ENCODE assay signal across 7 cellular contexts in genomic region chr5:176194238-176195083, GRCh38. TPM values are rescaled to one million over a fixed set of nuclear protein-coding genes. Genes with fewer than 3 reads are reported as not detected.
DNase-seq lines count a peak whose midpoint lies in the region; ATAC-seq, FAIRE-seq and TF ChIP-seq lines count a peak whose summit lies in the region.
"Not testable (repeated sequence)": the region's sequence is repeated elsewhere in the genome, so short reads cannot be mapped to it uniquely, and the experiment has no call there.

No MANE protein-coding gene starts in this region.

- H3K9me2 ChIP-seq in PC-3 (replicated peaks; ENCODE audit: low read length), result not testable (repeated sequence)

- H3K4me1 ChIP-seq in PC-3 (ENCODE audit: insufficient read depth, low read length); small intestine (ENCODE audit: control insufficient read depth in 2 of 2, insufficient read depth in 1 of 2, low read depth in 1 of 2, low read length in 1 of 2): not testable (repeated sequence)

- H3K27me3 ChIP-seq in PC-3 (ENCODE audit: low read length); small intestine (ENCODE audit: control insufficient read depth in 2 of 2, insufficient read depth in 2 of 2, low read length in 2 of 2): not testable (repeated sequence)

- TF ChIP-seq CTCF in GM12865 (IDR thresholded peaks at IDR 0.05; ENCODE audit: insufficient read depth, low read depth, low read length, missing control alignments); PC-3 (conservative IDR thresholded peaks at IDR 0.05; ENCODE audit: low read depth, low read length): not testable (repeated sequence)

- not testable (repeated sequence) for H3K36me3 Mint-ChIP-seq in activated T-cell treated with anti-CD3 and anti-CD28 coated beads, Interleukin-2, amount 50 U/mL, for 72 hours (ENCODE audit: insufficient read depth in 2 of 2); memory B cell

- not testable (repeated sequence) for H3K9ac ChIP-seq in PC-3 (ENCODE audit: low read length)

- not testable (repeated sequence) for H3K27ac Mint-ChIP-seq in activated T-cell treated with anti-CD3 and anti-CD28 coated beads, Interleukin-2, amount 50 U/mL, for 72 hours; memory B cell

- H3K27me3 Mint-ChIP-seq in activated T-cell treated with anti-CD3 and anti-CD28 coated beads, Interleukin-2, amount 50 U/mL, for 72 hours (ENCODE audit: low read depth), result peaks cover 14% of the 10 kb centered on the region
- not testable (repeated sequence) for H3K27me3 Mint-ChIP-seq in memory B cell

- H3F3A ChIP-seq in PC-3 (ENCODE audit: low read length, unreplicated experiment), result not testable (repeated sequence)

- BruUV-seq in PC-3 (replicated peaks; lab: Mats Ljungman, UMichigan), result not testable (repeated sequence)

- CTCF ChIA-PET in PC-3 (lab: Charles Lee), result not testable (repeated sequence)

- H2AFZ ChIP-seq in PC-3 (ENCODE audit: low read length), result 0 out of 2 replicates have a peak overlapping the region, but pooled peaks have one; percentile 38

- H3K4me3 ChIP-seq in GM12865 (ENCODE audit: low read depth, low read length) (peak overlapping the region; percentile 21; the same call in 1 of the 2 replicates), PC-3 (ENCODE audit: low read length) (peak overlapping the region; percentile 58; the same call in 1 of the 2 replicates), small intestine (ENCODE audit: low read depth in 1 of 2, low read length in 2 of 2) (peak overlapping the region in 1 of 2 donors; percentile 41)

- not testable (repeated sequence) for H3K9me3 ChIP-seq in PC-3 (ENCODE audit: low read length); small intestine (ENCODE audit: control insufficient read depth, low read depth)

- not testable (repeated sequence) for H3K79me2 ChIP-seq in PC-3 (ENCODE audit: low read length)

- ATAC-seq in PC-3 (peak; percentile 21), Right ventricle myocardium superior (ENCODE audit: poor library complexity) (peak; percentile 34), memory B cell (ENCODE audit: low read depth) (peak; percentile 29)
- ATAC-seq in activated T-cell treated with anti-CD3 and anti-CD28 coated beads, Interleukin-2, amount 50 U/mL, for 72 hours (replicated peaks in 1 of 2), result peak; percentile 59 to 63

- intact Hi-C loops in PC-3 (cut with micrococcal nuclease); Right ventricle myocardium superior (cut with DNase I): not testable (repeated sequence)

- not testable (repeated sequence) for DNase-seq in GM12865 (ENCODE audit: low read depth); PC-3; Right ventricle myocardium superior; memory B cell (ENCODE audit: low spot score in 2 of 2)
- DNase-seq in activated T-cell treated with anti-CD3 and anti-CD28 coated beads, Interleukin-2, amount 50 U/mL, for 72 hours, result peak in 1 of 2 donors; percentile 26
- DNase-seq in cerebellum (ENCODE audit: low spot score) (peak; percentile 55), small intestine (peak; percentile 45)

- H3K27ac ChIP-seq in PC-3 (ENCODE audit: low read length); small intestine (ENCODE audit: low read depth in 1 of 2, low read length in 1 of 2): not testable (repeated sequence)

- not testable (repeated sequence) for H4K20me1 ChIP-seq in PC-3 (ENCODE audit: low read length)

- H3K4me2 ChIP-seq in PC-3 (ENCODE audit: low read length), result peak overlapping the region; percentile 71

- 1 to 5% (median 2%) methylated on average over 22 to 50 of the region's 67 CpGs for whole genome bisulfite sequencing in small intestine, 3 donors

- peak overlapping the region; percentile 57 to 70 for H3K4me3 Mint-ChIP-seq in activated T-cell treated with anti-CD3 and anti-CD28 coated beads, Interleukin-2, amount 50 U/mL, for 72 hours
- not testable (repeated sequence) for H3K4me3 Mint-ChIP-seq in memory B cell

- H3K4me1 Mint-ChIP-seq in activated T-cell treated with anti-CD3 and anti-CD28 coated beads, Interleukin-2, amount 50 U/mL, for 72 hours (ENCODE audit: low read depth); memory B cell: not testable (repeated sequence)

- not testable (repeated sequence) for H3K9me3 Mint-ChIP-seq in activated T-cell treated with anti-CD3 and anti-CD28 coated beads, Interleukin-2, amount 50 U/mL, for 72 hours; memory B cell

- FAIRE-seq in small intestine (lab: Jason Lieb, UNC), result not testable (repeated sequence)

- not testable (repeated sequence) for H3K36me3 ChIP-seq in PC-3 (ENCODE audit: low read depth, low read length); small intestine (ENCODE audit: control insufficient read depth in 2 of 2, insufficient read depth in 2 of 2, low read length in 2 of 2)

- POLR2A ChIA-PET in PC-3 (lab: Charles Lee; ENCODE audit: unreplicated experiment), result not testable (repeated sequence)

RNA-seq across cellular contexts. Expression of gene SIMC1, which starts 43.8 kb away (rescaled TPM):
- 7.5 and 15.4 TPM in 2 replicates for total RNA-seq in PC-3 (2014; rRNA removed)
- 10 to 100 TPM; 23.2 to 25.5 TPM for total RNA-seq in activated T-cell treated with anti-CD3 and anti-CD28 coated beads, Interleukin-2, amount 50 U/mL, for 72 hours
- total RNA-seq in cerebellum, result 21.1 TPM
- total RNA-seq in Right ventricle myocardium superior, result 3.6 TPM
- 10 to 100 TPM in 1 of 3 donors, 1 to 10 TPM in 2; 5.9 to 12.1 (median 9.5) TPM for polyA plus RNA-seq in small intestine
